ENCODE assay signal across 9 cellular contexts in the genomic region with DNA sequence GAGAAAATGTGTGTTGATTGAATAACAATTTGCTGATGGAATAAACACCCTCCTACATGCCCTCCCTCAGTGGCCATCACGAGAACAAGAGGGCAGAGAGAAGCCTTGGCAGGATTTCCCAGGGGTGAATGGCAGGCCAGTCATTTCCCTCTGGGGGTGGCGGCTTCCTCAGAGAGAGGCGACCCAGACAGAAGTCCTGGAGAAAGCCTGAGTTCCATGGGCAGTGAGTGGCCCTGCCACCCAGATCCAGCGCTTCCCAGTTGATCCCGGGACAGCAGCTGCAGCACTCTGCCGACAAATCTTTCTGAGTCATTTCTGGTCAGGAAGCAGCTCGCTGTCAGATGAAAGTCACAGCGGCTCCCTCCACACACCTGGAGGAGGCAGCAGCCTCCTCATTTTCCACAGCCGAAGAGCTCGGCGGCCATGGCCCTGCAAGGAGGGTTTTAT.
DNase-seq lines count a peak whose midpoint lies in the region; ATAC-seq and TF ChIP-seq lines count a peak whose summit lies in the region.
"Had no signal": no experiment of that assay in that cellular context is flagged by ENCODE, and none has a peak within 500 bp of the region (broad histone marks: within the 10 kb centered on the region; RNA-seq: fewer than 3 reads in every experiment).

No MANE protein-coding gene starts in this region.

- H3K27ac ChIP-seq in foreskin keratinocyte (no peak overlapping the region), sigmoid colon (peak overlapping the region; percentile 87 to 95 (median 92))

- DNase-seq in GM13977 (ENCODE audit: low spot score) (peak; percentile 56), foreskin keratinocyte (peak; percentile 53 to 60), sigmoid colon (peak; percentile 83), NCI-H1417 treated with DMSO at 0.1 percent for 48 hours (lab: John Stamatoyannopoulos, UW) (no peak), NCI-H526 (lab: John Stamatoyannopoulos, UW) (no peak), cerebellar cortex (ENCODE audit: low spot score) (no peak), NCI-H226 (no peak)
- DNase-seq: NCI-H2171 treated with DMSO at 0.1 percent for 48 hours had no signal

- 3 to 31% methylated on average over 11 of the region's 11 CpGs for WGBS in sigmoid colon, 2 donors

- no peaks in the 10 kb centered on the region for H3K9me3 ChIP-seq in sigmoid colon

- no peak for TF ChIP-seq POLR2A in sigmoid colon (IDR thresholded peaks at IDR 0.05)

- intact Hi-C loops in sigmoid colon (cut with DNase I), result no loop called here

- H3K27me3 ChIP-seq in foreskin keratinocyte (peaks cover 7% of the 10 kb centered on the region), sigmoid colon (no peaks in the 10 kb centered on the region)

- H3K36me3 ChIP-seq in sigmoid colon, result no peaks in the 10 kb centered on the region

- in situ Hi-C loops in GM13977 (cut with MboI; ENCODE audit: low pct_unique_long_range_greater_than_20kb, low sequenced_read_pairs, unreplicated experiment), result no loop called here

- peak in 1 of 4 donors; percentile 34 for TF ChIP-seq EP300 in sigmoid colon (IDR thresholded peaks at IDR 0.05)

- H3K4me1 ChIP-seq in foreskin keratinocyte (no peaks in the 10 kb centered on the region), sigmoid colon (peaks cover 0 to 54% (median 51%) of the 10 kb centered on the region in 4 donors)

- peak; percentile 39; the same call in 2 of the 3 replicates for ATAC-seq in SK-N-SH treated with all-trans-retinoic acid at 6 μM for 48 hours
- peak; percentile 64 for ATAC-seq in foreskin keratinocyte

- H3K4me3 ChIP-seq in sigmoid colon, result no peak overlapping the region

- TF ChIP-seq CTCF in GM13977 (IDR thresholded peaks at IDR 0.05; ENCODE audit: extremely low read depth, insufficient read depth, missing control alignments) (peak; percentile 46), foreskin keratinocyte (conservative IDR thresholded peaks at IDR 0.05) (peak; percentile 63), sigmoid colon (IDR thresholded peaks at IDR 0.05) (no peak)

TF ChIP-seq in SK-N-SH treated with all-trans-retinoic acid at 6 μM for 48 hours, 23 proteins besides CTCF, POLR2A, EP300 and RAD21:
- no peak for TF ChIP-seq RARB (CRISPR knock-in tag; IDR thresholded peaks at IDR 0.05)
- no peak for TF ChIP-seq ZNF565 (CRISPR knock-in tag; conservative IDR thresholded peaks at IDR 0.05; ENCODE audit: low read depth)
- peak; percentile 66; the same call in 1 of the 2 replicates for TF ChIP-seq ZFP3 (CRISPR knock-in tag; IDR thresholded peaks at IDR 0.05)
- TF ChIP-seq, protein P1, sequence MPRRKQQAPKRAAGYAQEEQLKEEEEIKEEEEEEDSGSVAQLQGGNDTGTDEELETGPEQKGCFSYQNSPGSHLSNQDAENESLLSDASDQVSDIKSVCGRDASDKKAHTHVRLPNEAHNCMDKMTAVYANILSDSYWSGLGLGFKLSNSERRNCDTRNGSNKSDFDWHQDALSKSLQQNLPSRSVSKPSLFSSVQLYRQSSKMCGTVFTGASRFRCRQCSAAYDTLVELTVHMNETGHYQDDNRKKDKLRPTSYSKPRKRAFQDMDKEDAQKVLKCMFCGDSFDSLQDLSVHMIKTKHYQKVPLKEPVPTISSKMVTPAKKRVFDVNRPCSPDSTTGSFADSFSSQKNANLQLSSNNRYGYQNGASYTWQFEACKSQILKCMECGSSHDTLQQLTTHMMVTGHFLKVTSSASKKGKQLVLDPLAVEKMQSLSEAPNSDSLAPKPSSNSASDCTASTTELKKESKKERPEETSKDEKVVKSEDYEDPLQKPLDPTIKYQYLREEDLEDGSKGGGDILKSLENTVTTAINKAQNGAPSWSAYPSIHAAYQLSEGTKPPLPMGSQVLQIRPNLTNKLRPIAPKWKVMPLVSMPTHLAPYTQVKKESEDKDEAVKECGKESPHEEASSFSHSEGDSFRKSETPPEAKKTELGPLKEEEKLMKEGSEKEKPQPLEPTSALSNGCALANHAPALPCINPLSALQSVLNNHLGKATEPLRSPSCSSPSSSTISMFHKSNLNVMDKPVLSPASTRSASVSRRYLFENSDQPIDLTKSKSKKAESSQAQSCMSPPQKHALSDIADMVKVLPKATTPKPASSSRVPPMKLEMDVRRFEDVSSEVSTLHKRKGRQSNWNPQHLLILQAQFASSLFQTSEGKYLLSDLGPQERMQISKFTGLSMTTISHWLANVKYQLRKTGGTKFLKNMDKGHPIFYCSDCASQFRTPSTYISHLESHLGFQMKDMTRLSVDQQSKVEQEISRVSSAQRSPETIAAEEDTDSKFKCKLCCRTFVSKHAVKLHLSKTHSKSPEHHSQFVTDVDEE (CRISPR knock-in tag; IDR thresholded peaks at IDR 0.05), result no peak
- no peak for TF ChIP-seq ZFP30 (CRISPR knock-in tag; IDR thresholded peaks at IDR 0.05)

Comparison
In these comparisons a context has a peak if more than half of its experiments do, and no peak if none do; other contexts are left out.
1. DNase-seq: peak in GM13977 (single experiment), foreskin keratinocyte (2 of 2) and sigmoid colon (single experiment); none in NCI-H1417 treated with DMSO at 0.1 percent for 48 hours (single experiment), NCI-H526 (0 of 2), cerebellar cortex (single experiment) and NCI-H226 (single experiment).
2. CTCF ChIP-seq: peak in GM13977 (single experiment) and foreskin keratinocyte (single experiment); none in sigmoid colon (0 of 4).